ENCODE assay signal across 28 cellular contexts in the genomic region with DNA sequence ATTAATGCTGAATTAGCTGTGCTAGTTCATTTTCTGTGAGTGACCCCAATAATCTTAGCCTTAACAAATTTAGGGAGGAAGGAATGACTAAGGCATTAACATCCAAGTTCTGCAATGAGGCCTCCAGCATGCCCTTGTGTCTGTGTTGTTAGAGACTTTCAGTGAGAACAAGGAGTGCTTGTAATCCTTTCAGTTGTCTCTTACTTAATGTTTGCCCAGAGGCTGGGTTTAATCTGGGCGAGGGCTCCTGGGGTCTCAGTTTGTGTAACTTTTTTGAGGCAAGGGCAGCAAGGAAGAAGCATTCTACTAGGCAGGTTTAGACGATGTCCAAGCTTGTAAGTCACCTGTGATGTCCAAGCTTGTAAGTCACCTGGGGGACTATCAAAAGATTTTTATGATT. TPM values are rescaled to one million over a fixed set of nuclear protein-coding genes. Genes with fewer than 3 reads are reported as not detected.
A peak's percentile ranks its signal among the peaks of the same experiment; 100 is the strongest.
DNase-seq lines count a peak whose midpoint lies in the region; FAIRE-seq and TF ChIP-seq lines count a peak whose summit lies in the region.
"Had no signal": no experiment of that assay in that cellular context is flagged by ENCODE, and none has a peak within 500 bp of the region (broad histone marks: within the 10 kb centered on the region; RNA-seq: fewer than 3 reads in every experiment).

No MANE protein-coding gene starts in this region.

- POLR2A ChIA-PET in A673 (lab: Charles Lee; ENCODE audit: low non-redundant PET) (no interaction called here), H1 (lab: Charles Lee; ENCODE audit: partially characterized antibody) (no interaction called here)

- no peaks in the 10 kb centered on the region for H3K23me2 ChIP-seq in H1 (ENCODE audit: low read depth, low read length)

- no peak overlapping the region for H3K18ac ChIP-seq in H1 (ENCODE audit: extremely low read depth, low read length)

- H2BK20ac ChIP-seq in H1 (ENCODE audit: low read length): no peak overlapping the region

- no peak overlapping the region for H2BK120ac ChIP-seq in H1 (replicated peaks; ENCODE audit: low read depth, low read length)

- H3K27ac ChIP-seq in A673 (ENCODE audit: low read depth, low read length, poor library complexity, severe bottlenecking) (peak overlapping the region; percentile 74), SK-N-MC (peak overlapping the region; percentile 62), H1 (ENCODE audit: low read depth, low read length) (no peak overlapping the region), parathyroid adenoma (no peak overlapping the region)
- H3K27ac ChIP-seq: BLaER1, GM23248 had no signal

- no peak for DNase-seq in A673 (ENCODE audit: low spot score)
- DNase-seq in SK-N-MC (ENCODE audit: low read depth, low spot score): no peak
- no peak for DNase-seq in H1 (ENCODE audit: low read depth in 1 of 2, low spot score in 2 of 2)
- no peak for DNase-seq in NCI-H1417 (lab: John Stamatoyannopoulos, UW)
- no peak for DNase-seq in dedifferentiated amniotic fluid mesenchymal stem cell (ENCODE audit: extremely low spot score)
- DNase-seq in NCI-H1092 (lab: John Stamatoyannopoulos, UW): no peak
- DNase-seq: 8988T; CD4-positive, CD25-positive, alpha-beta regulatory T cell; DMS153; DND-41; GM23248; IMR-90; KG1; MM.1S; NCI-H1092 treated with DMSO at 0.1 percent for 48 hours; NCI-H1436 treated with DMSO at 0.1 percent for 48 hours; NCI-H187 treated with DMSO at 0.1 percent for 48 hours; NCI-H2107; NCI-H524; NCI-H748 treated with DMSO at 0.1 percent for 48 hours; NK-92 treated with Interleukin-12 subunit alpha and Interleukin-12 subunit beta, amount 100 ng/mL, for 24 hours; RPMI8226; SHP77 had no signal

- CTCF ChIA-PET in A673 (lab: Charles Lee): no interaction called here
- CTCF ChIA-PET in H1 (lab: Charles Lee; ENCODE audit: partially characterized antibody): interaction anchor here (1.2 kb wide), 1 partner anchor 41 kb away, joined by 3 read pairs; no protein-coding TSS in a partner anchor

- H2AK5ac ChIP-seq in H1 (ENCODE audit: low read depth, low read length): no peak overlapping the region

- no peak for TF ChIP-seq POLR2A in H1 (IDR thresholded peaks at IDR 0.05; ENCODE audit: control extremely low read depth in 1 of 2, low read depth in 2 of 2, low read length in 2 of 2)

- no peak for TF ChIP-seq RAD21 in H1 (IDR thresholded peaks at IDR 0.05 in 1 of 2, conservative IDR thresholded peaks at IDR 0.05 in 1 of 2; ENCODE audit: low read depth in 2 of 2, low read length in 2 of 2)

- no peak overlapping the region for H4K91ac ChIP-seq in H1 (replicated peaks; ENCODE audit: insufficient read length, low read length)

- no peak overlapping the region for H3K4ac ChIP-seq in H1 (replicated peaks; ENCODE audit: insufficient read length, low read depth, low read length)

- no peak overlapping the region for H3K23ac ChIP-seq in H1 (ENCODE audit: insufficient read length)

- no peaks in the 10 kb centered on the region for H3K79me1 ChIP-seq in H1 (ENCODE audit: low read depth, low read length)

- H4K20me1 ChIP-seq in H1 (replicated peaks in 1 of 2; ENCODE audit: control insufficient read depth in 1 of 2, insufficient read depth in 2 of 2, low read length in 2 of 2): no peaks in the 10 kb centered on the region
- H4K20me1 ChIP-seq: BLaER1 had no signal

- H3K4me3 ChIP-seq in A673 (ENCODE audit: low read depth, low read length, poor library complexity, severe bottlenecking): no peak overlapping the region
- H3K4me3 ChIP-seq in SK-N-MC: no peak overlapping the region
- H3K4me3 ChIP-seq in H1 (ENCODE audit: extremely low read depth in 1 of 4, insufficient read depth in 2 of 4, low read depth in 3 of 4, low read length in 4 of 4): no peak overlapping the region
- H3K4me3 ChIP-seq in parathyroid adenoma (ENCODE audit: low read depth, low read length): no peak overlapping the region
- H3K4me3 ChIP-seq: BLaER1, GM23248 had no signal

- H2BK12ac ChIP-seq in H1 (ENCODE audit: low read depth, low read length): no peak overlapping the region

- H3K27me3 ChIP-seq in A673 (replicated peaks; ENCODE audit: insufficient read depth, low read depth, low read length, poor library complexity) (no peaks in the 10 kb centered on the region), H1 (replicated peaks in 1 of 4; ENCODE audit: control insufficient read depth in 3 of 4, extremely low read depth in 1 of 4, insufficient read depth in 3 of 4, low read length in 3 of 4) (no peaks in the 10 kb centered on the region), parathyroid adenoma (ENCODE audit: control insufficient read depth, insufficient read depth, low read length) (no peaks in the 10 kb centered on the region)
- H3K27me3 ChIP-seq: BLaER1 had no signal

- WGBS in H1 (ENCODE audit: extremely low coverage in 1 of 2, insufficient coverage in 1 of 2, insufficient read length in 1 of 2, insufficient replicate concordance in 2 of 2, low coverage in 1 of 2, low lambda C conversion rate in 2 of 2, missing lambda C conversion rate in 1 of 2), 2 experiments: 84% methylated on average over 2 of the region's 2 CpGs; no CpG with 5 or more reads in 1 of the 2 experiments

- H4K8ac ChIP-seq in H1 (ENCODE audit: extremely low read depth, insufficient read depth, low read length): no peak overlapping the region

- H3K14ac ChIP-seq in H1 (ENCODE audit: insufficient read length): no peak overlapping the region

- no peaks in the 10 kb centered on the region for H3K79me2 ChIP-seq in H1 (ENCODE audit: control insufficient read depth in 1 of 2, insufficient read depth in 2 of 2, low read length in 2 of 2)
- H3K79me2 ChIP-seq in parathyroid adenoma: no peaks in the 10 kb centered on the region

- H3K4me2 ChIP-seq in H1 (ENCODE audit: insufficient read depth in 1 of 2, low read depth in 2 of 2, low read length in 2 of 2) (no peak overlapping the region), parathyroid adenoma (ENCODE audit: low read length) (no peak overlapping the region)
- H3K4me2 ChIP-seq: BLaER1 had no signal

- FAIRE-seq in H1 (lab: Jason Lieb, UNC): peak; percentile 13
- FAIRE-seq: GM12892, GM19239 had no signal

- no peak overlapping the region for H2BK15ac ChIP-seq in H1 (ENCODE audit: low read length)

- intact Hi-C loops in A673 (cut with micrococcal nuclease; ENCODE audit: unreplicated experiment): loop anchor here (10.0 kb wide), 1 partner anchor 528 kb away; no protein-coding TSS in a partner anchor

- no TSS peak for BruUV-seq in A673 (replicated peaks; lab: Mats Ljungman, UMichigan)

- H3K4me1 ChIP-seq in A673 (ENCODE audit: insufficient read depth, low read length, poor library complexity, severe bottlenecking) (peaks cover 35% of the 10 kb centered on the region), H1 (replicated peaks in 1 of 4; ENCODE audit: control insufficient read depth in 3 of 4, insufficient read depth in 4 of 4, low read length in 3 of 4) (peaks cover 2 to 9% (median 7%) of the 10 kb centered on the region in 4 experiments; a peak in 4 of 7 replicates), parathyroid adenoma (peaks cover 6% of the 10 kb centered on the region)

- H3K9ac ChIP-seq in SK-N-MC (ENCODE audit: insufficient read length): peak overlapping the region; percentile 17
- H3K9ac ChIP-seq in H1 (replicated peaks in 1 of 4; ENCODE audit: extremely low read depth in 1 of 4, low read depth in 3 of 4, low read length in 3 of 4): no peak overlapping the region
- no peak overlapping the region for H3K9ac ChIP-seq in parathyroid adenoma
- H3K9ac ChIP-seq: BLaER1, GM23248 had no signal

- H4K5ac ChIP-seq in H1 (ENCODE audit: insufficient read length, low read depth, low read length): no peak overlapping the region

- H3K9me3 ChIP-seq in A673 (ENCODE audit: low read depth, low read length, poor library complexity, severe bottlenecking) (no peaks in the 10 kb centered on the region), SK-N-MC (ENCODE audit: low read depth, low read length) (no peaks in the 10 kb centered on the region), H1 (ENCODE audit: insufficient read depth in 2 of 2, low read depth in 1 of 2, low read length in 1 of 2) (no peaks in the 10 kb centered on the region), parathyroid adenoma (ENCODE audit: control insufficient read depth, low read length) (no peaks in the 10 kb centered on the region)
- H3K9me3 ChIP-seq: BLaER1 had no signal

- H3K36me3 ChIP-seq in A673 (ENCODE audit: insufficient read depth, low read length, poor library complexity, severe bottlenecking): no peaks in the 10 kb centered on the region
- H3K36me3 ChIP-seq in SK-N-MC (ENCODE audit: insufficient read depth, low read length): no peaks in the 10 kb centered on the region
- H3K36me3 ChIP-seq in H1 (ENCODE audit: control insufficient read depth in 2 of 4, insufficient read depth in 4 of 4, low read length in 3 of 4): no peaks in the 10 kb centered on the region
- no peaks in the 10 kb centered on the region for H3K36me3 ChIP-seq in parathyroid adenoma (ENCODE audit: control insufficient read depth, insufficient read depth, low read length)
- H3K36me3 ChIP-seq: BLaER1 had no signal

- no peak overlapping the region for H2BK5ac ChIP-seq in H1 (ENCODE audit: low read depth, low read length)

- TF ChIP-seq EP300 in H1 (IDR thresholded peaks at IDR 0.05; ENCODE audit: borderline replicate concordance in 1 of 2, low read depth in 2 of 2, low read length in 2 of 2): no peak

- H3K56ac ChIP-seq in H1 (replicated peaks; ENCODE audit: insufficient read length, low read depth, low read length): no peak overlapping the region

- TF ChIP-seq CTCF in A673 (conservative IDR thresholded peaks at IDR 0.05; ENCODE audit: low read depth, low read length) (no peak), H1 (IDR thresholded peaks at IDR 0.05; ENCODE audit: control extremely low read depth in 1 of 3, insufficient read depth in 1 of 3, low read depth in 1 of 3, low read length in 3 of 3) (no peak), parathyroid adenoma (IDR thresholded peaks at IDR 0.05) (no peak)

- no peak overlapping the region for H2AFZ ChIP-seq in H1 (ENCODE audit: low read length)
- H2AFZ ChIP-seq in parathyroid adenoma: peak overlapping the region; percentile 53
- H2AFZ ChIP-seq: GM23248 had no signal

TF ChIP-seq in H1, 55 proteins besides CTCF, POLR2A, EP300 and RAD21 (continues in another document):
- TF ChIP-seq MAFK (IDR thresholded peaks at IDR 0.05; ENCODE audit: low read depth, low read length) (no peak), GABPA (IDR thresholded peaks at IDR 0.05; ENCODE audit: borderline replicate concordance, insufficient read depth, low read length) (no peak), POLR2AphosphoS5 (IDR thresholded peaks at IDR 0.05; ENCODE audit: low read depth, low read length) (no peak), SIRT6 (IDR thresholded peaks at IDR 0.05; ENCODE audit: low read length) (no peak)

RNA-seq across cellular contexts. Expression of a gene that starts 24.3 kb away (rescaled TPM):
- 3.4 and 4.9 TPM in 2 replicates for total RNA-seq in A673 (2021)
- total RNA-seq in H1 (2021; fragmentation: NEBNext Ultra II Directional; extraction: Animal tissue kit (Norgen Biotek cat#: 25700)): 4.0 and 4.1 TPM in 2 replicates
- polyA plus RNA-seq in H1 (2011; rRNA removed): 2.2 and 2.7 TPM in 2 replicates
- polyA plus RNA-seq in H1 (2011; cell fraction: cytosol; rRNA removed): 3.2 TPM
- polyA plus RNA-seq in H1 (2011; cell fraction: nucleus; rRNA removed): 1.6 TPM
- polyA plus RNA-seq in H1 (2012, experiment 1 of 2): 1.5 to 2.2 TPM (median 1.8 TPM) in 4 replicates
- polyA plus RNA-seq in H1 (2012, experiment 2 of 2): 0.34 TPM
- 3.0 TPM for polyA plus RNA-seq in H1 (2013, experiment 1 of 2)
- polyA plus RNA-seq in H1 (2013, experiment 2 of 2): 3.1 TPM
- polyA minus RNA-seq in H1 (2011; rRNA and poly(A)+ RNA removed): 1.2 and 2.3 TPM in 2 replicates
- polyA minus RNA-seq in H1 (2011; cell fraction: cytosol; rRNA and poly(A)+ RNA removed): 0.95 TPM
- 1.2 TPM for polyA minus RNA-seq in H1 (2011; cell fraction: nucleus; rRNA and poly(A)+ RNA removed)
- total RNA-seq: CD4-positive, CD25-positive, alpha-beta regulatory T cell; GM23248; IMR-90 had no signal
- polyA plus RNA-seq: AG04450, GM23248 had no signal

Comparison
In these comparisons a context has a peak if more than half of its experiments do, and no peak if none do; other contexts are left out.
1. H3K27ac ChIP-seq: peak in A673 (single experiment) and SK-N-MC (single experiment); none in H1 (single experiment) and parathyroid adenoma (single experiment).